ENCODE assay signal across 9 cellular contexts in the genomic region with DNA sequence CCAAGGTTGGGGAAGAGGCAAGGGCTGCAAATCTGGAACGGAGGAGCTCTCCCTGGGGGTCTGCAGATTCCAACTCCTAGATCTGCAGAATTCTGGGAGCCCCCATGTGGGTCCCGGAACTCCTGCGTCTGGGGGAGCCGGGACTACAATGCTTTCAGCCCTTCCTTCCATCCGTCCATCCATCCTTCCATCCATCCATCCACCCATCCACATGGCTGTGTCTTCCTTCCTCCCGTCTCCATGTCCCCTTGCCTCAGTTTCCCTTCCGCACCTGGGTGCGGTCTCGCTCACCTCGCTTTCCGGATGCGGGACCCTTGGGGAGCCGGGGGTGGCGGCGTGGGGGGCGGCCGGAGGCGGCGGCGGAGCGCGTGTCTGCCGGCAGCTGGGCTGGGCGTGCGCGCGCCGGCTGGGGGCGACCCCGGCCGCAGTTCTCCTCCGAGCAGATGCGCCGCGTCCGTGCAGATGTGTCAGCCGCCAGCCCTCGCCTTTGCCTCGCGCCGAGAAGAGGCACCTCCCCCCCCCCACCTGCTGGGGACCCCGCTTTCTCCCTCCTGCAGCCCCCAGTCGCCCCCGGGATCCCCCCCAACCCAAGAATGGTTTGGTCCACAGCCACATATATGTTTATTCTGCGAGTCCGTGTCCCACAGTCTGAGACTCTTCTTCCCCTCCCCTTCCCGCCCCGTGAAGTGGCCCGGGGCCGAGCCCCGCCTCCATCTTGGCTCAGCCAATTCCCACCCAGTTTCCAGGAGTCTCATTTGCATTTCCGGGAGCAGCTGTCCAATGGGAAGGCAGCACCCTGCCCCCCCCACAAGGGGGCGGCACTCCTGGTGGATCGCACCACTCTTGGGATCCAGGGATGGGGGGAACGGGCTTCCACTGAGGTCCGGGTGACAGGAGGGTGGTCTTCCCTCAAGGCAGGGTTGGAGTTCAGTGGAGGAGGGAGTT. TPM values are rescaled to one million over a fixed set of nuclear protein-coding genes. Genes with fewer than 3 reads are reported as not detected.
DNase-seq lines count a peak whose midpoint lies in the region; ATAC-seq, FAIRE-seq and TF ChIP-seq lines count a peak whose summit lies in the region.
"Had no signal": no experiment of that assay in that cellular context is flagged by ENCODE, and none has a peak within 500 bp of the region (broad histone marks: within the 10 kb centered on the region; RNA-seq: fewer than 3 reads in every experiment).

No MANE protein-coding gene starts in this region.

- H3K4me2 ChIP-seq in OCI-LY3 (ENCODE audit: low read length) = no peak overlapping the region
- H3K4me2 ChIP-seq in hepatocyte = peak overlapping the region; percentile 89

- H3K36me3 ChIP-seq in BJ (ENCODE audit: control insufficient read depth, insufficient read depth, low read length) (peaks cover 3% of the 10 kb centered on the region), OCI-LY3 (replicated peaks; ENCODE audit: low read depth, low read length) (peaks cover 3% of the 10 kb centered on the region), hepatocyte (replicated peaks; ENCODE audit: insufficient read depth, low read depth) (no peaks in the 10 kb centered on the region)

- H3K27me3 ChIP-seq in BJ (ENCODE audit: control insufficient read depth, insufficient read depth, low read length) (peaks cover 16% of the 10 kb centered on the region), OCI-LY3 (ENCODE audit: low read depth, low read length) (no peaks in the 10 kb centered on the region), hepatocyte (peaks cover 30% of the 10 kb centered on the region)

- no peaks in the 10 kb centered on the region for H3K9me2 ChIP-seq in hepatocyte (replicated peaks; ENCODE audit: insufficient read depth)

- H3K4me3 ChIP-seq in BJ (ENCODE audit: low read depth, low read length) (no peak overlapping the region), OCI-LY3 (ENCODE audit: low read length) (no peak overlapping the region), hepatocyte (no peak overlapping the region)

- H3K4me1 ChIP-seq in OCI-LY3 (ENCODE audit: low read length) = no peaks in the 10 kb centered on the region
- peaks cover 11% of the 10 kb centered on the region for H3K4me1 ChIP-seq in hepatocyte (ENCODE audit: insufficient read depth)

- FAIRE-seq in HTR-8/SVneo (lab: Jason Lieb, UNC) = no peak
- FAIRE-seq: endometrium had no signal

- CTCF ChIA-PET in BJ (lab: Yijun Ruan, JAX) = interaction anchor here (0.9 to 2.1 kb wide), 9 partner anchors 8 to 316 kb away, joined by 3 to 10 read pairs (median 5); a partner anchor contains a TSS

- DNase-seq in BJ (ENCODE audit: low read depth) (peak; percentile 25), HTR-8/SVneo (ENCODE audit: insufficient read length, low spot score) (peak; percentile 40), astrocyte of the hippocampus (ENCODE audit: low read depth, low spot score) (peak; percentile 82), hepatocyte (ENCODE audit: low spot score) (peak; percentile 78), renal cortical epithelial cell (ENCODE audit: low read depth) (peak; percentile 49)

- no peak overlapping the region for H3K9ac ChIP-seq in OCI-LY3 (ENCODE audit: low read length)

- H4K20me1 ChIP-seq in OCI-LY3 (ENCODE audit: insufficient read depth, low read length) = no peaks in the 10 kb centered on the region
- no peaks in the 10 kb centered on the region for H4K20me1 ChIP-seq in hepatocyte (ENCODE audit: insufficient read depth, poor library complexity, severe bottlenecking)

- H2AFZ ChIP-seq in OCI-LY3 (ENCODE audit: low read depth, low read length) = no peak overlapping the region
- H2AFZ ChIP-seq in hepatocyte = no peak overlapping the region

- POLR2A ChIA-PET in BJ (lab: Charles Lee) = no interaction called here

- no peaks in the 10 kb centered on the region for H3K9me3 ChIP-seq in OCI-LY3 (ENCODE audit: insufficient read depth, low read length)
- H3K9me3 ChIP-seq in hepatocyte (ENCODE audit: low read depth) = no peaks in the 10 kb centered on the region

- no peaks in the 10 kb centered on the region for H3K79me2 ChIP-seq in OCI-LY3 (ENCODE audit: low read length)
- no peaks in the 10 kb centered on the region for H3K79me2 ChIP-seq in hepatocyte

- WGBS in hepatocyte (ENCODE audit: low lambda C conversion rate, missing lambda C conversion rate) = 15% methylated on average over 15 of the region's 56 CpGs

- ATAC-seq in HG02938 (IDR thresholded peaks at IDR 0.05; ENCODE audit: unreplicated experiment) = no peak
- ATAC-seq in HG03565 (IDR thresholded peaks at IDR 0.05; ENCODE audit: unreplicated experiment) = no peak

- H3K27ac ChIP-seq in OCI-LY3 (ENCODE audit: low read length) (no peak overlapping the region), hepatocyte (no peak overlapping the region)

- TF ChIP-seq CTCF in BJ (IDR thresholded peaks at IDR 0.05; ENCODE audit: insufficient read depth, low read depth, low read length) (0 out of 2 replicates have a peak, but pooled peaks have one; percentile 27), OCI-LY3 (IDR thresholded peaks at IDR 0.05; ENCODE audit: low read depth, low read length) (0 out of 2 replicates have a peak, but pooled peaks have one; percentile 6), hepatocyte (IDR thresholded peaks at IDR 0.05; ENCODE audit: poor library complexity) (no peak)

RNA-seq across cellular contexts. Expression of a gene that starts 8.8 kb away (rescaled TPM):
- polyA plus RNA-seq in BJ (2011; rRNA removed) (93.8 and 123 TPM in 2 replicates), hepatocyte (64.2 and 72.2 TPM in 2 replicates)
- 19.8 and 31.8 TPM in 2 replicates for polyA minus RNA-seq in BJ (2011; rRNA and poly(A)+ RNA removed)
- total RNA-seq in hepatocyte (79.3 and 90.4 TPM in 2 replicates), renal cortical epithelial cell (64.3 and 69.8 TPM in 2 replicates)

RNA-seq across cellular contexts. Expression of a gene that starts 9.6 kb away (rescaled TPM):
- not detected in 2 replicates for polyA plus RNA-seq in BJ (2011; rRNA removed)
- polyA minus RNA-seq in BJ (2011; rRNA and poly(A)+ RNA removed) = not detected in 2 replicates
- total RNA-seq in hepatocyte = not detected in 2 replicates
- polyA plus RNA-seq in hepatocyte = not detected in 2 replicates
- total RNA-seq in renal cortical epithelial cell = not detected in 2 replicates

RNA-seq across cellular contexts. Expression of a gene that starts 11.9 kb away (rescaled TPM):
- polyA plus RNA-seq in BJ (2011; rRNA removed) (not detected in 2 replicates), hepatocyte (not detected in 2 replicates)
- polyA minus RNA-seq in BJ (2011; rRNA and poly(A)+ RNA removed) = not detected in 2 replicates
- total RNA-seq in hepatocyte (not detected in 2 replicates), renal cortical epithelial cell (not detected in 2 replicates)

RNA-seq across cellular contexts. Expression of a gene that starts 23.8 kb away (rescaled TPM):
- 0.36 and 0.48 TPM in 2 replicates for polyA plus RNA-seq in BJ (2011; rRNA removed)
- 0.47 and 0.62 TPM in 2 replicates for polyA minus RNA-seq in BJ (2011; rRNA and poly(A)+ RNA removed)
- 2.2 and 4.7 TPM in 2 replicates for total RNA-seq in hepatocyte
- polyA plus RNA-seq in hepatocyte = 1.0 and 1.2 TPM in 2 replicates
- 3.5 and 6.0 TPM in 2 replicates for total RNA-seq in renal cortical epithelial cell

RNA-seq across cellular contexts. Expression of a gene that starts 32.3 kb away (rescaled TPM):
- polyA plus RNA-seq in BJ (2011; rRNA removed) (20.4 and 34.8 TPM in 2 replicates), hepatocyte (40.3 and 43.6 TPM in 2 replicates)
- 8.6 and 10.6 TPM in 2 replicates for polyA minus RNA-seq in BJ (2011; rRNA and poly(A)+ RNA removed)
- total RNA-seq in hepatocyte (14.0 and 22.3 TPM in 2 replicates), renal cortical epithelial cell (21.2 and 39.4 TPM in 2 replicates)

Comparison
In these comparisons a context has a peak if more than half of its experiments do, and no peak if none do; other contexts are left out.
1. DNase-seq: peak in every context shown above with its lines; median percentile 82 in astrocyte of the hippocampus; 78 in hepatocyte; 49 in renal cortical epithelial cell; 40 in HTR-8/SVneo; 25 in BJ.